Comparison of ENCODE assay signal across 9 cellular contexts in the genomic region with DNA sequence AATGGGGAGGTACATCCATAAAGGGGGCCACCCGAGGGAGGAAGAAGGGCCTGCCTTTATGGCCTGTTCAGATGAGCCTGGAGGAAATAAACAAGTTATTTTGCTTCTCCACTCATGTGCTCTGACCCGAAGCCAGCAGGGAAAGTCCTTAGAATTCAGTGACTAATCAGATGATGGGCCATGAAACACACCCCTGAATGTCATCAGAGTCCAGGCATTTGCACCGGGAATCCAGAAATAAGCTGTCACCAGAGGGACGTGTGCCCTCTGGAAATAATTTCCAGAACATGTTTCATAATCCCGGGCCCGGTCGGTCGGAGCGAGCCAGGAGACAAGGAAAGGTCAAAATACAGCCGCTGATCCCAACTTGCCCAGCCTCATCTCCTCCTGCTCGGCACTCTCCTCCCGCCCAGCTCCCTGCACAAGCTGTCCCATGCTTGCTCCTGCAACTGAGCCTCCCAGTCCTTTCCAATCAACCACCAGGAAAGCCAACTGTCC.
A peak's percentile ranks its signal among the peaks of the same experiment; 100 is the strongest.
DNase-seq lines count a peak whose midpoint lies in the region; ATAC-seq, FAIRE-seq and TF ChIP-seq lines count a peak whose summit lies in the region.
"Had no signal": no experiment of that assay in that cellular context is flagged by ENCODE, and none has a peak within 500 bp of the region (broad histone marks: within the 10 kb centered on the region; RNA-seq: fewer than 3 reads in every experiment).

No MANE protein-coding gene starts in this region.

- DNase-seq in HFF-Myc (ENCODE audit: extremely low read depth, low read depth): peak; percentile 22
- DNase-seq in brain microvascular endothelial cell: peak; percentile 83
- DNase-seq in kidney: peak; percentile 92
- no peak for DNase-seq in stimulated activated naive B cell treated with anti-CD40 and anti-IgM and Interleukin-4, amounts not matched to agents 10 μg/mL and 1 μg/mL and 100 μg/mL, for 72 hours
- DNase-seq in NCI-H82 treated with DMSO at 0.1 percent for 48 hours (lab: John Stamatoyannopoulos, UW; ENCODE audit: unreplicated experiment): no peak
- no peak for DNase-seq in stimulated activated naive CD8-positive, alpha-beta T cell treated with anti-CD3 and anti-CD28 coated beads, Interleukin-15, Interleukin-2, amounts not matched to agents 100 U/mL and 50 U/mL, for 24 hours
- no peak for DNase-seq in activated CD4-positive, CD25-positive, alpha-beta regulatory T cell (lab: John Stamatoyannopoulos, UW)
- DNase-seq: activated naive CD4-positive, alpha-beta T cell treated with Interleukin-2 at 50 U/mL for 16 hours had no signal

- no peaks in the 10 kb centered on the region for H3K27me3 ChIP-seq in brain microvascular endothelial cell (replicated peaks)

- in situ Hi-C loops in brain microvascular endothelial cell (cut with HindIII; ENCODE audit: low pct_ligation_motif_present, low sequenced_read_pairs): no loop called here

- H3K9me3 Mint-ChIP-seq in stimulated activated naive B cell treated with anti-CD40 and anti-IgM and Interleukin-4, amounts not matched to agents 10 μg/mL and 1 μg/mL and 100 μg/mL, for 72 hours: peaks cover 0 to 2% of the 10 kb centered on the region in 2 donors

- peak; percentile 42 to 73 for ATAC-seq in stimulated activated naive B cell treated with anti-CD40 and anti-IgM and Interleukin-4, amounts not matched to agents 10 μg/mL and 1 μg/mL and 100 μg/mL, for 72 hours (replicated peaks)
- ATAC-seq in stimulated activated naive CD8-positive, alpha-beta T cell treated with anti-CD3 and anti-CD28 coated beads, Interleukin-15, Interleukin-2, amounts not matched to agents 100 U/mL and 50 U/mL, for 24 hours: no peak
- no peak for ATAC-seq in HG03039 (IDR thresholded peaks at IDR 0.05; ENCODE audit: unreplicated experiment)

- H3K36me3 Mint-ChIP-seq in stimulated activated naive B cell treated with anti-CD40 and anti-IgM and Interleukin-4, amounts not matched to agents 10 μg/mL and 1 μg/mL and 100 μg/mL, for 72 hours: peaks cover 3 to 6% of the 10 kb centered on the region in 2 donors

- H3K9ac ChIP-seq in kidney (ENCODE audit: low read length in 2 of 2): peak overlapping the region in 1 of 2 donors; percentile 60

- FAIRE-seq in kidney (lab: Jason Lieb, UNC): no peak

- peaks cover 15 to 23% of the 10 kb centered on the region in 2 donors for H3K4me1 Mint-ChIP-seq in stimulated activated naive B cell treated with anti-CD40 and anti-IgM and Interleukin-4, amounts not matched to agents 10 μg/mL and 1 μg/mL and 100 μg/mL, for 72 hours

- H3K27ac Mint-ChIP-seq in stimulated activated naive B cell treated with anti-CD40 and anti-IgM and Interleukin-4, amounts not matched to agents 10 μg/mL and 1 μg/mL and 100 μg/mL, for 72 hours: no peak overlapping the region

- no peak overlapping the region for H3K4me3 Mint-ChIP-seq in stimulated activated naive B cell treated with anti-CD40 and anti-IgM and Interleukin-4, amounts not matched to agents 10 μg/mL and 1 μg/mL and 100 μg/mL, for 72 hours

- peaks cover 4 to 22% of the 10 kb centered on the region in 2 donors for H3K4me1 ChIP-seq in kidney (ENCODE audit: control insufficient read depth in 1 of 2, insufficient read depth in 1 of 2, low read depth in 1 of 2, low read length in 2 of 2)

- H3K27ac ChIP-seq in brain microvascular endothelial cell (peak overlapping the region; percentile 84), kidney (ENCODE audit: low read depth in 2 of 2, low read length in 2 of 2) (peak overlapping the region; percentile 90 to 92)

- H3K36me3 ChIP-seq in brain microvascular endothelial cell (replicated peaks) (no peaks in the 10 kb centered on the region), kidney (ENCODE audit: control insufficient read depth in 1 of 2, insufficient read depth in 2 of 2, low read length in 2 of 2) (no peaks in the 10 kb centered on the region)

- no peak for TF ChIP-seq CTCF in HFF-Myc (IDR thresholded peaks at IDR 0.05; ENCODE audit: low read depth, low read length, missing control alignments)
- TF ChIP-seq CTCF in brain microvascular endothelial cell (IDR thresholded peaks at IDR 0.05; ENCODE audit: low read depth, low read length, missing control alignments): no peak
- no peak for TF ChIP-seq CTCF in kidney (IDR thresholded peaks at IDR 0.05; ENCODE audit: borderline replicate concordance, extremely low read depth, insufficient read depth)

- H3K4me3 ChIP-seq in HFF-Myc (replicated peaks; ENCODE audit: low read depth, low read length): no peak overlapping the region
- no peak overlapping the region for H3K4me3 ChIP-seq in brain microvascular endothelial cell (ENCODE audit: low read depth, low read length)
- H3K4me3 ChIP-seq in kidney (ENCODE audit: low read length in 2 of 2): peak overlapping the region in 1 of 2 donors; percentile 19

- intact Hi-C loops in kidney (cut with DNase I): no loop called here

- no peaks in the 10 kb centered on the region for H3K9me3 ChIP-seq in kidney (ENCODE audit: control insufficient read depth in 1 of 2, low read length in 2 of 2)

- H3K27me3 Mint-ChIP-seq in stimulated activated naive B cell treated with anti-CD40 and anti-IgM and Interleukin-4, amounts not matched to agents 10 μg/mL and 1 μg/mL and 100 μg/mL, for 72 hours: no peaks in the 10 kb centered on the region

Comparison
In these comparisons a context has a peak if more than half of its experiments do, and no peak if none do; other contexts are left out.
1. DNase-seq: peak in HFF-Myc (single experiment), brain microvascular endothelial cell (single experiment) and kidney (single experiment); none in stimulated activated naive B cell treated with anti-CD40 and anti-IgM and Interleukin-4, amounts not matched to agents 10 μg/mL and 1 μg/mL and 100 μg/mL, for 72 hours (single experiment), NCI-H82 treated with DMSO at 0.1 percent for 48 hours (single experiment), stimulated activated naive CD8-positive, alpha-beta T cell treated with anti-CD3 and anti-CD28 coated beads, Interleukin-15, Interleukin-2, amounts not matched to agents 100 U/mL and 50 U/mL, for 24 hours (single experiment) and activated CD4-positive, CD25-positive, alpha-beta regulatory T cell (0 of 4).
2. ATAC-seq: peak in stimulated activated naive B cell treated with anti-CD40 and anti-IgM and Interleukin-4, amounts not matched to agents 10 μg/mL and 1 μg/mL and 100 μg/mL, for 72 hours (2 of 2); none in stimulated activated naive CD8-positive, alpha-beta T cell treated with anti-CD3 and anti-CD28 coated beads, Interleukin-15, Interleukin-2, amounts not matched to agents 100 U/mL and 50 U/mL, for 24 hours (single experiment) and HG03039 (single experiment).